ENCODE assay signal across 8 cellular contexts in genomic region chr7:44750921-44751571, GRCh38. TPM values are rescaled to one million over a fixed set of nuclear protein-coding genes. Genes with fewer than 3 reads are reported as not detected.
DNase-seq lines count a peak whose midpoint lies in the region; ATAC-seq and TF ChIP-seq lines count a peak whose summit lies in the region.

No MANE protein-coding gene starts in this region.

- 51% methylated on average over 6 of the region's 6 CpGs for WGBS in prostate gland

- peaks cover 40% of the 10 kb centered on the region for H3K4me1 Mint-ChIP-seq in nephron progenitor cell

- no peaks in the 10 kb centered on the region for H3K9me2 ChIP-seq in MM.1S (replicated peaks; ENCODE audit: insufficient read depth, low read length)

- peak overlapping the region; percentile 54 for H3K4me3 Mint-ChIP-seq in nephron progenitor cell

- peaks cover 33% of the 10 kb centered on the region for H3F3A ChIP-seq in MM.1S (ENCODE audit: insufficient read depth, low read length)

- peak overlapping the region; percentile 94 for H3K4me3 ChIP-seq in MM.1S (ENCODE audit: low read length)
- H3K4me3 ChIP-seq in uterus = no peak overlapping the region
- H3K4me3 ChIP-seq in prostate gland = no peak overlapping the region

- no peaks in the 10 kb centered on the region for H3K9me3 Mint-ChIP-seq in nephron progenitor cell

- H3K36me3 ChIP-seq in MM.1S (replicated peaks; ENCODE audit: insufficient read depth, low read length) = no peaks in the 10 kb centered on the region
- H3K36me3 ChIP-seq in uterus = no peaks in the 10 kb centered on the region
- H3K36me3 ChIP-seq in prostate gland = no peaks in the 10 kb centered on the region

- no peak overlapping the region for H3K27ac Mint-ChIP-seq in nephron progenitor cell

- H3K9me3 ChIP-seq in MM.1S (replicated peaks; ENCODE audit: insufficient read depth, low read length) = no peaks in the 10 kb centered on the region
- H3K9me3 ChIP-seq in uterus = no peaks in the 10 kb centered on the region
- no peaks in the 10 kb centered on the region for H3K9me3 ChIP-seq in prostate gland

- H4K20me1 ChIP-seq in MM.1S (ENCODE audit: insufficient read depth, low read length) = no peaks in the 10 kb centered on the region; the same call in 1 of the 2 replicates

- TF ChIP-seq CTCF in MM.1S (IDR thresholded peaks at IDR 0.05; ENCODE audit: low read length) (no peak), nephron progenitor cell (IDR thresholded peaks at IDR 0.05) (no peak), uterus (IDR thresholded peaks at IDR 0.05) (no peak), prostate gland (IDR thresholded peaks at IDR 0.05) (no peak)

- intact Hi-C loops in uterus (cut with DNase I; ENCODE audit: low total_unique reads) (no loop called here), prostate gland (cut with DNase I) (no loop called here)

- H2AFZ ChIP-seq in MM.1S (ENCODE audit: low read length) = no peak overlapping the region

- H3K4me1 ChIP-seq in MM.1S (ENCODE audit: low read length) (peaks cover 22% of the 10 kb centered on the region), uterus (peaks cover 5 to 17% of the 10 kb centered on the region in 2 donors), prostate gland (replicated peaks) (peaks cover 7% of the 10 kb centered on the region)

- no peak for TF ChIP-seq POLR2A in uterus (IDR thresholded peaks at IDR 0.05)
- TF ChIP-seq POLR2A in prostate gland (IDR thresholded peaks at IDR 0.05) = no peak

- DNase-seq in MM.1S (peak; percentile 84), nephron progenitor cell (no peak), uterus (no peak), NCI-H1092 treated with DMSO at 0.1 percent for 48 hours (lab: John Stamatoyannopoulos, UW) (no peak), prostate gland (ENCODE audit: low spot score) (no peak)
- peak; percentile 44 for DNase-seq in activated T-helper 9 cell treated with anti-CD3 and anti-CD28 coated beads, Interleukin-2, amount 50 U/mL, for 16 hours (ENCODE audit: low read depth)

- H3K27me3 Mint-ChIP-seq in nephron progenitor cell (ENCODE audit: low read depth, poor library complexity) = peaks cover 2% of the 10 kb centered on the region

- H3K27ac ChIP-seq in MM.1S (ENCODE audit: low read length) (peak overlapping the region; percentile 95), uterus (no peak overlapping the region), prostate gland (no peak overlapping the region)

- peak overlapping the region; percentile 99 for H3K4me2 ChIP-seq in MM.1S (ENCODE audit: low read depth, low read length)

- peaks cover 10% of the 10 kb centered on the region for H3K36me3 Mint-ChIP-seq in nephron progenitor cell (ENCODE audit: low read depth)

- no peaks in the 10 kb centered on the region for H3K27me3 ChIP-seq in MM.1S (replicated peaks; ENCODE audit: insufficient read depth, low read length)
- H3K27me3 ChIP-seq in uterus = no peaks in the 10 kb centered on the region
- no peaks in the 10 kb centered on the region for H3K27me3 ChIP-seq in prostate gland (replicated peaks; ENCODE audit: insufficient read depth)

- H3K79me2 ChIP-seq in MM.1S (ENCODE audit: low read length) = peaks cover 65% of the 10 kb centered on the region

- peak overlapping the region; percentile 91 for H3K9ac ChIP-seq in MM.1S (ENCODE audit: low read length)

- ATAC-seq in GM18499 (IDR thresholded peaks at IDR 0.05; ENCODE audit: insufficient read depth, unreplicated experiment) = peak; percentile 65
- ATAC-seq in GM21786 (IDR thresholded peaks at IDR 0.05; ENCODE audit: unreplicated experiment) = peak; percentile 68

RNA-seq across cellular contexts. Expression of gene ZMIZ2, which starts 2.4 kb away (rescaled TPM):
- total RNA-seq in uterus = 10 to 100 TPM in 2 of 4 donors, 1 to 10 TPM in 2; 2.8 to 97.0 (median 12.2) TPM
- total RNA-seq in prostate gland = 10 to 100 TPM; 27.1 to 42.8 TPM

RNA-seq across cellular contexts. Expression of gene PPIA, which starts 45.4 kb away (rescaled TPM):
- total RNA-seq in uterus (1,000 to 10,000 TPM in 1 of 4 donors, 100 to 1,000 TPM in 3; 474 to 1,393 (median 544) TPM), prostate gland (1,000 to 10,000 TPM in 1 of 2 donors, 100 to 1,000 TPM in 1; 957 to 1,544 TPM)

Comparison
In these comparisons a context has a peak if more than half of its experiments do, and no peak if none do; other contexts are left out.
1. DNase-seq: peak in MM.1S (single experiment) and activated T-helper 9 cell treated with anti-CD3 and anti-CD28 coated beads, Interleukin-2, amount 50 U/mL, for 16 hours (single experiment); none in nephron progenitor cell (single experiment), uterus (0 of 2), NCI-H1092 treated with DMSO at 0.1 percent for 48 hours (single experiment) and prostate gland (single experiment).